9 cellular contexts compared by ENCODE assay signal in the genomic region with DNA sequence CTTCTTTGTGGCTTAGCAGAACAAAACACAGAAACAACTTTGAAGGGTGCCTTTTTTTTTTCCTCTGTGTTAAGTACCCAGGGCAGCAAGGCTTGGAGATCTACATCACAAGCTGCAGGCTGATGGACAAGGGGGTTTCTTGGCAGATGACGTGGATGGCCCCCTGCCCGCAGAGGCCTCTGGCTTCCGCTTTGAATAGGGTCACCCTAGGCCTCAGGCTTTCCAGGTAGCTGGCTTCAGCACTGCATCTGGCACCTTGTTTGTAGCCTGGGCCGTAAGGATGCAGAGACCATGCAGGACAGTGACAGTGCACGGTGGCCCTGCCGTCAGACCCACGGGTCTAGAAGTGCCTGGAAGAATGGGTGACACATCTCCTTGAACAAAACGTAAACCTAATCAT.
"Had no signal": no experiment of that assay in that cellular context is flagged by ENCODE, and none has a peak within 500 bp of the region (broad histone marks: within the 10 kb centered on the region; RNA-seq: fewer than 3 reads in every experiment).

No MANE protein-coding gene starts in this region.

- H3K27ac ChIP-seq: HL-60 had no signal

- H3K36me3 ChIP-seq: HAP-1 had no signal

- H3K36me3 Mint-ChIP-seq: IgD-negative memory B cell had no signal

- DNase-seq: GOT3, H7, HFFc6, KBM-7 had no signal

- ATAC-seq: HCT116, HepG2 had no signal

- H3K4me3 ChIP-seq: HAP-1 had no signal

- H3K27me3 Mint-ChIP-seq: IgD-negative memory B cell had no signal

- H3K27ac Mint-ChIP-seq: HFFc6, IgD-negative memory B cell had no signal

- H3K4me3 Mint-ChIP-seq: HFFc6, IgD-negative memory B cell had no signal

- H3K4me1 Mint-ChIP-seq: IgD-negative memory B cell had no signal

- H3K9me3 ChIP-seq: HAP-1 had no signal

- H3K4me1 ChIP-seq: HAP-1 had no signal
